Comparison of ENCODE assay signal across 21 cellular contexts in the genomic region with DNA sequence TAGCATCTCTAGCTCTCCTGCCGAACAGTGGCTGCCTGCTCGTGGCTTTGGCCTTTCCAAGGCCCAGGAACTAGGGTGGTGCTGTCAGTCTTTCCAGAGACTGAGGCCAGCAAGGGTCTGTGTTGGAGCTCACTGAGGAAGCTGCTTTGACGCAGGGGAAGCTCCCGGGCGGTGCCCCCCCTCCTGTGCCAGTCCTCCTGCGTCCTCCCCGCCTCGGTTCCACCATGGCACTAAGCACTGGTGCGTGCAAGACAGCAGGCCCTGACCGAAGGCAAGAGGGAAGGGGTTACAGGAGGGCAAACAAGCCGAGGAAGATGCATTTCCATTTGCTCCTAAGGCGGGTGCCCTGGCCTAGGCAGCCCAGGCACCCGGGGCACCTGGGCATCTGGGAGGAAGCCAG.
"Had no signal": no experiment of that assay in that cellular context is flagged by ENCODE, and none has a peak within 500 bp of the region (broad histone marks: within the 10 kb centered on the region; RNA-seq: fewer than 3 reads in every experiment).

No MANE protein-coding gene starts in this region.

- H3K27me3 ChIP-seq: foreskin keratinocyte had no signal

- H3K9me3 ChIP-seq: prostate gland, spleen, tibial artery had no signal

- H3K36me3 Mint-ChIP-seq: activated naive CD4-positive, alpha-beta T cell treated with anti-CD3 and anti-CD28 coated beads, Interleukin-2, amount 50 U/mL, for 72 hours; brain; memory B cell; naive B cell; neural progenitor cell had no signal

- H3K4me1 ChIP-seq: foreskin keratinocyte had no signal

- H3K4me3 Mint-ChIP-seq: activated T-cell treated with anti-CD3 and anti-CD28 coated beads, Interleukin-2, amount 50 U/mL, for 24 hours; memory B cell had no signal

- H3K27me3 Mint-ChIP-seq: activated T-helper 17 cell treated with anti-CD3 and anti-CD28 coated beads, Interleukin-2, amount 50 U/mL, for 72 hours; memory B cell had no signal

- H3K9me3 Mint-ChIP-seq: activated naive CD4-positive, alpha-beta T cell treated with anti-CD3 and anti-CD28 coated beads, Interleukin-2, amount 50 U/mL, for 72 hours; activated T-cell treated with anti-CD3 and anti-CD28 coated beads, Interleukin-2, amount 50 U/mL, for 24 hours; activated T-helper 17 cell treated with anti-CD3 and anti-CD28 coated beads, Interleukin-2, amount 50 U/mL, for 72 hours; brain; memory B cell; neural progenitor cell had no signal

- H3K4me3 ChIP-seq: neural progenitor cell, prostate gland, spleen, tibial artery had no signal

- H3K36me3 ChIP-seq: neural progenitor cell, prostate gland, spleen, tibial artery had no signal

- DNase-seq: activated CD4-positive, alpha-beta T cell treated with anti-CD3 and anti-CD28 coated beads, Interleukin-2, amount 50 U/mL, for 1 hour; activated CD8-positive, alpha-beta memory T cell treated with anti-CD3 and anti-CD28 coated beads for 24 hours; activated CD8-positive, alpha-beta memory T cell treated with anti-CD3 and anti-CD28 coated beads, Interleukin-2, amount 50 U/mL, for 4 hours; activated T-cell treated with anti-CD3 and anti-CD28 coated beads, Interleukin-2, amount 50 U/mL, for 24 hours; effector CD8-positive, alpha-beta T cell; foreskin keratinocyte; left ventricle myocardium superior; naive B cell; spleen; stimulated activated CD4-positive, alpha-beta T cell treated with anti-CD3 and anti-CD28 coated beads, Interleukin-4, amount 100 ng/mL, for 1 hour; stimulated activated naive CD8-positive, alpha-beta T cell treated with anti-CD3 and anti-CD28 coated beads, Interleukin-15, Interleukin-2, amounts not matched to agents 100 U/mL and 50 U/mL, for 24 hours; substantia nigra; T-helper 2 cell; tibial artery had no signal

- H3K27ac Mint-ChIP-seq: activated T-cell treated with anti-CD3 and anti-CD28 coated beads, Interleukin-2, amount 50 U/mL, for 24 hours had no signal

- H3K27ac ChIP-seq: foreskin keratinocyte, neural progenitor cell, tibial artery had no signal

- ATAC-seq: activated CD4-positive, CD25-positive, alpha-beta regulatory T cell treated with anti-CD3 and anti-CD28 coated beads, Interleukin-2, amount 50 U/mL, for 24 hours; activated naive CD4-positive, alpha-beta T cell treated with anti-CD3 and anti-CD28 coated beads, Interleukin-2, amount 50 U/mL, for 72 hours; activated T-helper 17 cell treated with anti-CD3 and anti-CD28 coated beads, Interleukin-2, amount 50 U/mL, for 72 hours; foreskin keratinocyte; stimulated activated naive CD8-positive, alpha-beta T cell treated with anti-CD3 and anti-CD28 coated beads, Interleukin-15, Interleukin-2, amounts not matched to agents 100 U/mL and 50 U/mL, for 24 hours had no signal
